Comparison of ENCODE assay signal across 15 cellular contexts in genomic region chr1:198676253-198676652, GRCh38. TPM values are rescaled to one million over a fixed set of nuclear protein-coding genes. Genes with fewer than 3 reads are reported as not detected.
DNase-seq lines count a peak whose midpoint lies in the region; ATAC-seq, FAIRE-seq and TF ChIP-seq lines count a peak whose summit lies in the region.
"Had no signal": no experiment of that assay in that cellular context is flagged by ENCODE, and none has a peak within 500 bp of the region (broad histone marks: within the 10 kb centered on the region; RNA-seq: fewer than 3 reads in every experiment).

No MANE protein-coding gene starts in this region.

- H2AFZ ChIP-seq in astrocyte (ENCODE audit: low read depth, low read length) = no peak overlapping the region

- no peaks in the 10 kb centered on the region for H3K36me3 Mint-ChIP-seq in astrocyte (ENCODE audit: low read depth, unreplicated experiment)

- no peak for TF ChIP-seq CTCF in A673 (conservative IDR thresholded peaks at IDR 0.05; ENCODE audit: low read depth, low read length)
- TF ChIP-seq CTCF in astrocyte (IDR thresholded peaks at IDR 0.05; ENCODE audit: insufficient read depth, low read depth, low read length) = no peak
- no peak for TF ChIP-seq CTCF in right atrium auricular region (IDR thresholded peaks at IDR 0.05)

- H3K79me2 ChIP-seq in astrocyte (ENCODE audit: insufficient read depth, low read length) = no peaks in the 10 kb centered on the region

- ATAC-seq in GM18868 (IDR thresholded peaks at IDR 0.05; ENCODE audit: unreplicated experiment) = peak; percentile 38
- ATAC-seq in HG03342 (IDR thresholded peaks at IDR 0.05; ENCODE audit: unreplicated experiment) = no peak
- no peak for ATAC-seq in HG02678 (IDR thresholded peaks at IDR 0.05; ENCODE audit: unreplicated experiment)
- ATAC-seq: HCT116, left colon had no signal

- H3K4me3 ChIP-seq in A673 (ENCODE audit: low read depth, low read length, poor library complexity, severe bottlenecking) (no peak overlapping the region), astrocyte (ENCODE audit: insufficient read depth, low read depth, low read length) (no peak overlapping the region), right atrium auricular region (no peak overlapping the region)
- H3K4me3 ChIP-seq: BLaER1, MG63 had no signal

- H3K4me1 Mint-ChIP-seq in astrocyte (ENCODE audit: low read depth, unreplicated experiment) = peaks cover 27% of the 10 kb centered on the region

- no peak overlapping the region for H3K27ac ChIP-seq in A673 (ENCODE audit: low read depth, low read length, poor library complexity, severe bottlenecking)
- no peak overlapping the region for H3K27ac ChIP-seq in astrocyte (ENCODE audit: low read depth, low read length)
- no peak overlapping the region for H3K27ac ChIP-seq in right atrium auricular region
- H3K27ac ChIP-seq: BLaER1 had no signal

- H3K9me3 ChIP-seq in A673 (ENCODE audit: low read depth, low read length, poor library complexity, severe bottlenecking) = no peaks in the 10 kb centered on the region
- H3K9me3 ChIP-seq in astrocyte (ENCODE audit: insufficient read depth, low read depth, low read length) = no peaks in the 10 kb centered on the region
- H3K9me3 ChIP-seq in right atrium auricular region = no peaks in the 10 kb centered on the region
- H3K9me3 ChIP-seq: BLaER1, MG63 had no signal

- no peak overlapping the region for H3K9ac ChIP-seq in astrocyte (ENCODE audit: low read length)
- H3K9ac ChIP-seq: BLaER1 had no signal

- H3K27me3 ChIP-seq in A673 (replicated peaks; ENCODE audit: insufficient read depth, low read depth, low read length, poor library complexity) (no peaks in the 10 kb centered on the region), astrocyte (ENCODE audit: insufficient read depth, low read length) (no peaks in the 10 kb centered on the region), right atrium auricular region (no peaks in the 10 kb centered on the region)
- H3K27me3 ChIP-seq: BLaER1, MG63 had no signal

- H3K4me1 ChIP-seq in A673 (ENCODE audit: insufficient read depth, low read length, poor library complexity, severe bottlenecking) = peaks cover 2% of the 10 kb centered on the region
- peaks cover 12% of the 10 kb centered on the region for H3K4me1 ChIP-seq in astrocyte (ENCODE audit: insufficient read depth, low read length)
- no peaks in the 10 kb centered on the region for H3K4me1 ChIP-seq in right atrium auricular region

- CTCF ChIA-PET in A673 (lab: Charles Lee) = no interaction called here

- H3K4me3 Mint-ChIP-seq in astrocyte (ENCODE audit: unreplicated experiment) = no peak overlapping the region

- H4K20me1 ChIP-seq in astrocyte (ENCODE audit: insufficient read depth, low read length) = no peaks in the 10 kb centered on the region
- H4K20me1 ChIP-seq: BLaER1 had no signal

- BruUV-seq in A673 (replicated peaks; lab: Mats Ljungman, UMichigan) = no TSS peak

- POLR2A ChIA-PET in A673 (lab: Charles Lee; ENCODE audit: low non-redundant PET) = no interaction called here

- intact Hi-C loops in A673 (cut with micrococcal nuclease; ENCODE audit: unreplicated experiment) = no loop called here

- H3K27ac Mint-ChIP-seq in astrocyte (ENCODE audit: unreplicated experiment) = no peak overlapping the region

- H3K36me3 ChIP-seq in A673 (ENCODE audit: insufficient read depth, low read length, poor library complexity, severe bottlenecking) (no peaks in the 10 kb centered on the region), astrocyte (ENCODE audit: insufficient read depth, low read length) (no peaks in the 10 kb centered on the region), right atrium auricular region (no peaks in the 10 kb centered on the region)
- H3K36me3 ChIP-seq: BLaER1 had no signal

- DNase-seq in A673 (ENCODE audit: low spot score) = peak; percentile 52
- peak; percentile 82 for DNase-seq in NCI-H82 (lab: John Stamatoyannopoulos, UW)
- DNase-seq in astrocyte (ENCODE audit: low read depth) = no peak
- DNase-seq in mesenteric fat pad (ENCODE audit: low spot score) = no peak
- DNase-seq in right atrium auricular region (ENCODE audit: low spot score) = no peak
- DNase-seq: activated gamma-delta T cell treated with Interleukin-2 at 50 U/mL for 16 hours; left colon; MG63; stimulated activated CD4-positive, alpha-beta T cell treated with anti-CD3 and anti-CD28 coated beads, Interleukin-4, amount 100 ng/mL, for 24 hours; substantia nigra had no signal

- no peaks in the 10 kb centered on the region for H3K9me3 Mint-ChIP-seq in astrocyte (ENCODE audit: unreplicated experiment)

- H3K27me3 Mint-ChIP-seq in astrocyte (ENCODE audit: low read depth, unreplicated experiment) = no peaks in the 10 kb centered on the region

- no peak overlapping the region for H3K4me2 ChIP-seq in astrocyte (ENCODE audit: low read length)
- H3K4me2 ChIP-seq: BLaER1 had no signal

- FAIRE-seq in astrocyte (lab: Jason Lieb, UNC) = peak; percentile 59

RNA-seq across cellular contexts. Expression of gene PTPRC, which starts 37.4 kb away (rescaled TPM):
- total RNA-seq in A673 (2021) (not detected in 2 replicates), astrocyte (0.20 TPM in 1 of 2 replicates, not detected in the other), mesenteric fat pad (65.8 TPM), right atrium auricular region (10 to 100 TPM in 1 of 2 donors, 1 to 10 TPM in 1; 5.5 to 10.1 TPM)

Comparison
In these comparisons a context has a peak if more than half of its experiments do, and no peak if none do; other contexts are left out.
1. DNase-seq: peak in A673 (single experiment) and NCI-H82 (single experiment); none in astrocyte (single experiment), mesenteric fat pad (single experiment) and right atrium auricular region (single experiment).